Comparison of ENCODE assay signal across 12 cellular contexts in the genomic region with DNA sequence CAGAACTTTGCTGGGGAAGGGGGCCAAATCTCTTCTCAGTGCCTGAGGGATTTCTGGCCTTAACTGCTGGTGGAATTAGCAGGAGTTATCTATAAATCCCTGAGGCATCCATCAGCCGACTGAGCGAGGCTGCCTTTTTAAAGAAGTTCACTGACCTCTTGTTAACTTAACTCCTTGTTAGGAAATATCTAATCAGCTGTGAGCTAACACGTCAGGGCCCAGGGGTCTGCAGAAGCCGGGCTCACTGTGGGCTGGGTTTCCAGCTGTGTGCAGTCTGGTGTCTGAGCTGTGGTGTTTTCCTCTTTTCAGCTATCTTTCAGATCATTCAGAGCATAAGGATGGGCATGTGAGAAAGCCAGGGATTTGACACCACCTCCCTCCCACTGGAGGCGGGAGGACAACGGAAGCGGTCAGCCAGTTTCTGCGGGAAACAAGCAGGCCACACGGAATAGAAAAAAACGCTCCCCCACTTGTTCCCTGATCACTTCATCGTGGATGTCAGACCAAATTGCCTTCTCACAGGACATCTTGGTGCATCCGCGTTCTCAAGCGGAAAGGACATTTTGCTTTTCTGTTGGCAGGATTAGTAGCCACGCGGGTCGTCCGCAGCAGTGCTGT. TPM values are rescaled to one million over a fixed set of nuclear protein-coding genes. Genes with fewer than 3 reads are reported as not detected.
DNase-seq lines count a peak whose midpoint lies in the region; ATAC-seq and TF ChIP-seq lines count a peak whose summit lies in the region.
"Had no signal": no experiment of that assay in that cellular context is flagged by ENCODE, and none has a peak within 500 bp of the region (broad histone marks: within the 10 kb centered on the region; RNA-seq: fewer than 3 reads in every experiment).

No MANE protein-coding gene starts in this region.

- no peak overlapping the region for H3K4ac ChIP-seq in mesendoderm (ENCODE audit: low read depth, low read length)

- POLR2A ChIA-PET in activated CD4-positive, alpha-beta memory T cell treated with anti-CD3 and anti-CD28 coated beads for 36 hours (lab: Charles Lee): no interaction called here

- peaks cover 13% of the 10 kb centered on the region for H3K27me3 Mint-ChIP-seq in activated CD4-positive, alpha-beta memory T cell treated with anti-CD3 and anti-CD28 coated beads for 36 hours

- H2AK5ac ChIP-seq in mesendoderm (ENCODE audit: low read length): peak overlapping the region; percentile 83

- H3K27ac Mint-ChIP-seq in activated CD4-positive, alpha-beta memory T cell treated with anti-CD3 and anti-CD28 coated beads for 36 hours: no peak overlapping the region

- H3K27ac ChIP-seq in Peyer's patch (peak overlapping the region; percentile 32 to 68 (median 58)), mesendoderm (ENCODE audit: low read depth, low read length) (peak overlapping the region; percentile 95), substantia nigra (ENCODE audit: low read depth, low read length, poor library complexity, severe bottlenecking) (peak overlapping the region; percentile 6)
- H3K27ac ChIP-seq: SJSA1, thoracic aorta had no signal

- ATAC-seq in HG03097 (IDR thresholded peaks at IDR 0.05; ENCODE audit: low FRiP score, unreplicated experiment): no peak
- ATAC-seq: activated T-cell treated with anti-CD3 and anti-CD28 coated beads, Interleukin-2, amount 50 U/mL, for 4 hours had no signal

- peak overlapping the region; percentile 26 for H3K9ac ChIP-seq in mesendoderm (ENCODE audit: low read length)

- H3K56ac ChIP-seq in mesendoderm (ENCODE audit: low read length): peak overlapping the region; percentile 71

- no peaks in the 10 kb centered on the region for H3K4me1 Mint-ChIP-seq in activated CD4-positive, alpha-beta memory T cell treated with anti-CD3 and anti-CD28 coated beads for 36 hours (ENCODE audit: low read depth)

- H3K36me3 ChIP-seq in Peyer's patch (no peaks in the 10 kb centered on the region), mesendoderm (ENCODE audit: control insufficient read depth, insufficient read depth, low read length) (no peaks in the 10 kb centered on the region)
- H3K36me3 ChIP-seq: SJSA1, thoracic aorta had no signal

- no peaks in the 10 kb centered on the region for H3K36me3 Mint-ChIP-seq in activated CD4-positive, alpha-beta memory T cell treated with anti-CD3 and anti-CD28 coated beads for 36 hours

- no peaks in the 10 kb centered on the region for H3K4me1 ChIP-seq in Peyer's patch
- H3K4me1 ChIP-seq in mesendoderm (ENCODE audit: control insufficient read depth, low read depth, low read length): peaks cover 17% of the 10 kb centered on the region
- H3K4me1 ChIP-seq: SJSA1 had no signal

- WGBS in mesendoderm (ENCODE audit: extremely low coverage, insufficient coverage, low lambda C conversion rate): no CpG with 5 or more reads among the region's 18 CpGs

- H2BK5ac ChIP-seq in mesendoderm (ENCODE audit: low read length): peak overlapping the region; percentile 90

- peak overlapping the region; percentile 76 for H2BK120ac ChIP-seq in mesendoderm (ENCODE audit: low read depth, low read length)

- CTCF ChIA-PET in activated CD4-positive, alpha-beta memory T cell treated with anti-CD3 and anti-CD28 coated beads for 36 hours (lab: Charles Lee): no interaction called here

- no peak for TF ChIP-seq POLR2A in Peyer's patch (IDR thresholded peaks at IDR 0.05)

- H3K23ac ChIP-seq in mesendoderm (ENCODE audit: low read length): no peak overlapping the region

- no peak overlapping the region for H2BK15ac ChIP-seq in mesendoderm (replicated peaks; ENCODE audit: low read depth)

- intact Hi-C loops in activated CD4-positive, alpha-beta memory T cell treated with anti-CD3 and anti-CD28 coated beads for 36 hours (cut with micrococcal nuclease): no loop called here

- H3K27me3 ChIP-seq in Peyer's patch (no peaks in the 10 kb centered on the region), mesendoderm (ENCODE audit: insufficient read depth, low read length, poor library complexity) (no peaks in the 10 kb centered on the region)
- H3K27me3 ChIP-seq: SJSA1 had no signal

- TF ChIP-seq CTCF in Peyer's patch (IDR thresholded peaks at IDR 0.05): no peak
- no peak for TF ChIP-seq CTCF in fibroblast of mammary gland (conservative IDR thresholded peaks at IDR 0.05; ENCODE audit: control insufficient read depth, insufficient read depth, low read depth, low read length)

- H3K4me3 ChIP-seq in Peyer's patch: no peak overlapping the region
- H3K4me3 ChIP-seq in fibroblast of mammary gland (ENCODE audit: control insufficient read depth, low read depth, low read length): no peak overlapping the region
- H3K4me3 ChIP-seq in mesendoderm (ENCODE audit: low read length): no peak overlapping the region
- H3K4me3 ChIP-seq: SJSA1, thoracic aorta had no signal

- DNase-seq in Peyer's patch (no peak), fibroblast of mammary gland (ENCODE audit: low read depth) (peak; percentile 64), mesendoderm (peak; percentile 96), substantia nigra (lab: John Stamatoyannopoulos, UW) (peak in 4 of 49 donors; percentile 7 to 21 (median 11)), GDM1 (lab: John Stamatoyannopoulos, UW) (no peak), T-helper 9 cell (no peak)
- no peak for DNase-seq in activated CD4-positive, alpha-beta memory T cell treated with anti-CD3 and anti-CD28 coated beads for 36 hours
- DNase-seq: activated T-cell treated with anti-CD3 and anti-CD28 coated beads, Interleukin-2, amount 50 U/mL, for 4 hours; NCI-H1694 had no signal

- H4K8ac ChIP-seq in mesendoderm (ENCODE audit: low read depth, low read length): no peak overlapping the region

- H3K9me3 ChIP-seq in Peyer's patch: no peaks in the 10 kb centered on the region
- H3K9me3 ChIP-seq: SJSA1, thoracic aorta had no signal

- H3K4me2 ChIP-seq in mesendoderm (ENCODE audit: low read length): no peak overlapping the region

- H3K79me2 ChIP-seq in mesendoderm (ENCODE audit: control insufficient read depth, insufficient read depth, low read length): no peaks in the 10 kb centered on the region

- H3K18ac ChIP-seq in mesendoderm (ENCODE audit: low read length): peak overlapping the region; percentile 93

- H3K79me1 ChIP-seq in mesendoderm (ENCODE audit: low read length): no peaks in the 10 kb centered on the region

- no peak overlapping the region for H3K4me3 Mint-ChIP-seq in activated CD4-positive, alpha-beta memory T cell treated with anti-CD3 and anti-CD28 coated beads for 36 hours
- H3K4me3 Mint-ChIP-seq: activated T-cell treated with anti-CD3 and anti-CD28 coated beads, Interleukin-2, amount 50 U/mL, for 4 hours had no signal

- H4K5ac ChIP-seq in mesendoderm (ENCODE audit: low read length): peak overlapping the region; percentile 52

- H3K9me3 Mint-ChIP-seq in activated CD4-positive, alpha-beta memory T cell treated with anti-CD3 and anti-CD28 coated beads for 36 hours: no peaks in the 10 kb centered on the region
- H3K9me3 Mint-ChIP-seq: activated T-cell treated with anti-CD3 and anti-CD28 coated beads, Interleukin-2, amount 50 U/mL, for 4 hours had no signal

RNA-seq across cellular contexts. Expression of a gene that starts 23.4 kb away (rescaled TPM):
- 10 to 100 TPM in 1 of 4 donors, 1 to 10 TPM in 3; 3.2 to 12.4 (median 3.5) TPM for total RNA-seq in Peyer's patch
- 1.9 TPM for polyA plus RNA-seq in mesendoderm (2013, experiment 1 of 2)
- 1.8 TPM for polyA plus RNA-seq in mesendoderm (2013, experiment 2 of 2)
- not detected for total RNA-seq in activated CD4-positive, alpha-beta memory T cell treated with anti-CD3 and anti-CD28 coated beads for 36 hours
- total RNA-seq: SJSA1 had no signal

Comparison
In these comparisons a context has a peak if more than half of its experiments do, and no peak if none do; other contexts are left out.
1. DNase-seq: peak in fibroblast of mammary gland (single experiment) and mesendoderm (single experiment); none in Peyer's patch (0 of 3), GDM1 (single experiment), T-helper 9 cell (single experiment) and activated CD4-positive, alpha-beta memory T cell treated with anti-CD3 and anti-CD28 coated beads for 36 hours (single experiment).
2. H3K27ac ChIP-seq: peak in every context shown above with its lines; median percentile 95 in mesendoderm; 58 in Peyer's patch; 6 in substantia nigra.